Comparison of ENCODE assay signal across 7 cellular contexts in genomic region chr19:39090016-39090415, GRCh38. TPM values are rescaled to one million over a fixed set of nuclear protein-coding genes. Genes with fewer than 3 reads are reported as not detected.
"Had no signal": no experiment of that assay in that cellular context is flagged by ENCODE, and none has a peak within 500 bp of the region (broad histone marks: within the 10 kb centered on the region; RNA-seq: fewer than 3 reads in every experiment).

No MANE protein-coding gene starts in this region.

RNA-seq across cellular contexts. Expression of gene ACP7, which starts 5.8 kb away (rescaled TPM):
- polyA plus RNA-seq: naive thymus-derived CD8-positive, alpha-beta T cell; neural cell; ovary; right cardiac atrium; sigmoid colon; smooth muscle cell; spleen had no signal
